ENCODE assay signal across 1 cellular context in genomic region chr10:110357871-110358270, GRCh38.
TF ChIP-seq lines count a peak whose summit lies in the region.

No MANE protein-coding gene starts in this region.

TF ChIP-seq in GM23338, 12 proteins besides CTCF, POLR2A, EP300 and RAD21 (continued from another document):
- TF ChIP-seq, protein P1, sequence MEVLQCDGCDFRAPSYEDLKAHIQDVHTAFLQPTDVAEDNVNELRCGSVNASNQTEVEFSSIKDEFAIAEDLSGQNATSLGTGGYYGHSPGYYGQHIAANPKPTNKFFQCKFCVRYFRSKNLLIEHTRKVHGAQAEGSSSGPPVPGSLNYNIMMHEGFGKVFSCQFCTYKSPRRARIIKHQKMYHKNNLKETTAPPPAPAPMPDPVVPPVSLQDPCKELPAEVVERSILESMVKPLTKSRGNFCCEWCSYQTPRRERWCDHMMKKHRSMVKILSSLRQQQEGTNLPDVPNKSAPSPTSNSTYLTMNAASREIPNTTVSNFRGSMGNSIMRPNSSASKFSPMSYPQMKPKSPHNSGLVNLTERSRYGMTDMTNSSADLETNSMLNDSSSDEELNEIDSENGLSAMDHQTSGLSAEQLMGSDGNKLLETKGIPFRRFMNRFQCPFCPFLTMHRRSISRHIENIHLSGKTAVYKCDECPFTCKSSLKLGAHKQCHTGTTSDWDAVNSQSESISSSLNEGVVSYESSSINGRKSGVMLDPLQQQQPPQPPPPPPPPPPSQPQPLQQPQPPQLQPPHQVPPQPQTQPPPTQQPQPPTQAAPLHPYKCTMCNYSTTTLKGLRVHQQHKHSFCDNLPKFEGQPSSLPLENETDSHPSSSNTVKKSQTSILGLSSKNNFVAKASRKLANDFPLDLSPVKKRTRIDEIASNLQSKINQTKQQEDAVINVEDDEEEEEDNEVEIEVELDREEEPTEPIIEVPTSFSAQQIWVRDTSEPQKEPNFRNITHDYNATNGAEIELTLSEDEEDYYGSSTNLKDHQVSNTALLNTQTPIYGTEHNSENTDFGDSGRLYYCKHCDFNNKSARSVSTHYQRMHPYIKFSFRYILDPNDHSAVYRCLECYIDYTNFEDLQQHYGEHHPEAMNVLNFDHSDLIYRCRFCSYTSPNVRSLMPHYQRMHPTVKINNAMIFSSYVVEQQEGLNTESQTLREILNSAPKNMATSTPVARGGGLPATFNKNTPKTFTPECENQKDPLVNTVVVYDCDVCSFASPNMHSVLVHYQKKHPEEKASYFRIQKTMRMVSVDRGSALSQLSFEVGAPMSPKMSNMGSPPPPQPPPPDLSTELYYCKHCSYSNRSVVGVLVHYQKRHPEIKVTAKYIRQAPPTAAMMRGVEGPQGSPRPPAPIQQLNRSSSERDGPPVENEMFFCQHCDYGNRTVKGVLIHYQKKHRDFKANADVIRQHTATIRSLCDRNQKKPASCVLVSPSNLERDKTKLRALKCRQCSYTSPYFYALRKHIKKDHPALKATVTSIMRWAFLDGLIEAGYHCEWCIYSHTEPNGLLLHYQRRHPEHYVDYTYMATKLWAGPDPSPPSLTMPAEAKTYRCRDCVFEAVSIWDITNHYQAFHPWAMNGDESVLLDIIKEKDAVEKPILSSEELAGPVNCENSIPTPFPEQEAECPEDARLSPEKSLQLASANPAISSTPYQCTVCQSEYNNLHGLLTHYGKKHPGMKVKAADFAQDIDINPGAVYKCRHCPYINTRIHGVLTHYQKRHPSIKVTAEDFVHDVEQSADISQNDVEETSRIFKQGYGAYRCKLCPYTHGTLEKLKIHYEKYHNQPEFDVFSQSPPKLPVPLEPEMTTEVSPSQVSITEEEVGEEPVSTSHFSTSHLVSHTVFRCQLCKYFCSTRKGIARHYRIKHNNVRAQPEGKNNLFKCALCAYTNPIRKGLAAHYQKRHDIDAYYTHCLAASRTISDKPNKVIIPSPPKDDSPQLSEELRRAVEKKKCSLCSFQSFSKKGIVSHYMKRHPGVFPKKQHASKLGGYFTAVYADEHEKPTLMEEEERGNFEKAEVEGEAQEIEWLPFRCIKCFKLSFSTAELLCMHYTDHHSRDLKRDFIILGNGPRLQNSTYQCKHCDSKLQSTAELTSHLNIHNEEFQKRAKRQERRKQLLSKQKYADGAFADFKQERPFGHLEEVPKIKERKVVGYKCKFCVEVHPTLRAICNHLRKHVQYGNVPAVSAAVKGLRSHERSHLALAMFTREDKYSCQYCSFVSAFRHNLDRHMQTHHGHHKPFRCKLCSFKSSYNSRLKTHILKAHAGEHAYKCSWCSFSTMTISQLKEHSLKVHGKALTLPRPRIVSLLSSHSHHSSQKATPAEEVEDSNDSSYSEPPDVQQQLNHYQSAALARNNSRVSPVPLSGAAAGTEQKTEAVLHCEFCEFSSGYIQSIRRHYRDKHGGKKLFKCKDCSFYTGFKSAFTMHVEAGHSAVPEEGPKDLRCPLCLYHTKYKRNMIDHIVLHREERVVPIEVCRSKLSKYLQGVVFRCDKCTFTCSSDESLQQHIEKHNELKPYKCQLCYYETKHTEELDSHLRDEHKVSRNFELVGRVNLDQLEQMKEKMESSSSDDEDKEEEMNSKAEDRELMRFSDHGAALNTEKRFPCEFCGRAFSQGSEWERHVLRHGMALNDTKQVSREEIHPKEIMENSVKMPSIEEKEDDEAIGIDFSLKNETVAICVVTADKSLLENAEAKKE (CRISPR knock-in tag; IDR thresholded peaks at IDR 0.05): no peak
- no peak for TF ChIP-seq CREB1 (CRISPR knock-in tag; IDR thresholded peaks at IDR 0.05; ENCODE audit: low read depth)
- TF ChIP-seq EZH2 (IDR thresholded peaks at IDR 0.05; ENCODE audit: low read depth, unreplicated experiment): no peak
- no peak for TF ChIP-seq STAT1 (IDR thresholded peaks at IDR 0.05; ENCODE audit: unreplicated experiment)
- no peak for TF ChIP-seq REST (IDR thresholded peaks at IDR 0.05; ENCODE audit: unreplicated experiment)
- TF ChIP-seq ZNF331 (CRISPR knock-in tag; IDR thresholded peaks at IDR 0.05; ENCODE audit: low read depth): no peak
- no peak for TF ChIP-seq EZH2phosphoT487 (IDR thresholded peaks at IDR 0.05; ENCODE audit: unreplicated experiment)
- TF ChIP-seq POLR2AphosphoS5 (IDR thresholded peaks at IDR 0.05; ENCODE audit: low read depth): no peak
